ENCODE assay signal across 8 cellular contexts in the genomic region with DNA sequence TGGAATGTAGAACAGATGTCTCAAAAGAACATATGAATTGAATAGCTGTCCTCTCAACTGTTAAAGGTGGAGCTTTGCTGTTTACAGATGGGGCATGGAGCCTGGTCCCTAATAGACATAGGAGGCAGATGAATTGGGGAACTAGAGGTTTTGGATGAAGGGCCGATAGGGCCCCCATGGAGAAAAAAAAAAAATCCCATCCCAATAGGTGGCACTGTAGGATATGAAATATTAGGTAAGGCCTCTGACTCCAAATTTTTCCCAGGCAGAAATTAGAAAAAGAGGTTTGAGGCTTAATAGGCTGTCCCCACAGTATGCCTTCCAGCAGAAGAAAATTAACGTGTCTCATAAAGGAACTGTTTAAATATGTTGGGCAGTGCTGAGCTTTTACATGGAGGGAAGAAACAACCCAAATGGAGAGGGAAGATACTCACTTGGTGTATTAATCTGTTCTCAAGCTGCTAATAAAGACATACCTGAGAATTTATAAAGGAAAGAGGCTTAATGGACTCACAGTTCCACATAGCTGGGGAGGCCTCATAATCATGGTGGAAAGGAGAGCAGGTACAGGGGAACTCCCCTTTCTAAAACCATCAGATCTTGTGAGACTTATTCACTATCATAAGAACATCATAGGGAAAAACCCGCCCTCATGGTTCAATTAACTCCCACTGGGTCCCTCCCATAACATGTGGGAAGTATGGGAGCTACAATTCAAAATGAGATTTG. TPM values are rescaled to one million over a fixed set of nuclear protein-coding genes. Genes with fewer than 3 reads are reported as not detected.
A peak's percentile ranks its signal among the peaks of the same experiment; 100 is the strongest.
DNase-seq lines count a peak whose midpoint lies in the region; ATAC-seq lines count a peak whose summit lies in the region.
"Had no signal": no experiment of that assay in that cellular context is flagged by ENCODE, and none has a peak within 500 bp of the region (broad histone marks: within the 10 kb centered on the region; RNA-seq: fewer than 3 reads in every experiment).

No MANE protein-coding gene starts in this region.

- peak; percentile 71 for ATAC-seq in activated T-helper 17 cell treated with anti-CD3 and anti-CD28 coated beads, Interleukin-2, amount 50 U/mL, for 72 hours (replicated peaks)
- ATAC-seq in HG03571 (IDR thresholded peaks at IDR 0.05; ENCODE audit: unreplicated experiment) (no peak), GM21619 (IDR thresholded peaks at IDR 0.05; ENCODE audit: unreplicated experiment) (no peak), HG03039 (IDR thresholded peaks at IDR 0.05; ENCODE audit: unreplicated experiment) (no peak)

- H3K4me2 ChIP-seq in mesendoderm (ENCODE audit: low read length): no peak overlapping the region

- no peaks in the 10 kb centered on the region for H3K9me3 Mint-ChIP-seq in activated T-helper 17 cell treated with anti-CD3 and anti-CD28 coated beads, Interleukin-2, amount 50 U/mL, for 72 hours

- H3K4me1 Mint-ChIP-seq in activated T-helper 17 cell treated with anti-CD3 and anti-CD28 coated beads, Interleukin-2, amount 50 U/mL, for 72 hours: peaks cover 5% of the 10 kb centered on the region

- H2BK15ac ChIP-seq in mesendoderm (replicated peaks; ENCODE audit: low read depth): no peak overlapping the region

- no peak overlapping the region for H3K4ac ChIP-seq in mesendoderm (ENCODE audit: low read depth, low read length)

- H3K4me1 ChIP-seq in mesendoderm (ENCODE audit: control insufficient read depth, low read depth, low read length): no peaks in the 10 kb centered on the region

- H3K23ac ChIP-seq in mesendoderm (ENCODE audit: low read length): no peak overlapping the region

- no peak overlapping the region for H3K18ac ChIP-seq in mesendoderm (ENCODE audit: low read length)

- H3K36me3 ChIP-seq in mesendoderm (ENCODE audit: control insufficient read depth, insufficient read depth, low read length): no peaks in the 10 kb centered on the region
- H3K36me3 ChIP-seq: MG63 had no signal

- H2BK5ac ChIP-seq in mesendoderm (ENCODE audit: low read length): no peak overlapping the region

- no peak overlapping the region for H3K56ac ChIP-seq in mesendoderm (ENCODE audit: low read length)

- H4K8ac ChIP-seq in mesendoderm (ENCODE audit: low read depth, low read length): no peak overlapping the region

- H2BK120ac ChIP-seq in mesendoderm (ENCODE audit: low read depth, low read length): no peak overlapping the region

- H3K27me3 Mint-ChIP-seq in activated T-helper 17 cell treated with anti-CD3 and anti-CD28 coated beads, Interleukin-2, amount 50 U/mL, for 72 hours: no peaks in the 10 kb centered on the region

- H3K4me3 ChIP-seq in mesendoderm (ENCODE audit: low read length): no peak overlapping the region
- H3K4me3 ChIP-seq: MG63 had no signal

- peak; percentile 3 for DNase-seq in DMS79 (lab: John Stamatoyannopoulos, UW)
- DNase-seq in LoVo (ENCODE audit: low spot score): peak; percentile 32
- peak; percentile 23 for DNase-seq in mesendoderm
- DNase-seq: MG63 had no signal

- H2AK5ac ChIP-seq in mesendoderm (ENCODE audit: low read length): no peak overlapping the region

- no peaks in the 10 kb centered on the region for H3K79me2 ChIP-seq in mesendoderm (ENCODE audit: control insufficient read depth, insufficient read depth, low read length)

- no peak overlapping the region for H3K27ac ChIP-seq in mesendoderm (ENCODE audit: low read depth, low read length)

- H3K27me3 ChIP-seq in mesendoderm (ENCODE audit: insufficient read depth, low read length, poor library complexity): no peaks in the 10 kb centered on the region

- no peak overlapping the region for H3K27ac Mint-ChIP-seq in activated T-helper 17 cell treated with anti-CD3 and anti-CD28 coated beads, Interleukin-2, amount 50 U/mL, for 72 hours

- no peaks in the 10 kb centered on the region for H3K79me1 ChIP-seq in mesendoderm (ENCODE audit: low read length)

- no CpG with 5 or more reads among the region's 3 CpGs for WGBS in mesendoderm (ENCODE audit: extremely low coverage, insufficient coverage, low lambda C conversion rate)

- H4K5ac ChIP-seq in mesendoderm (ENCODE audit: low read length): no peak overlapping the region

- no peak overlapping the region for H3K9ac ChIP-seq in mesendoderm (ENCODE audit: low read length)

- no peak overlapping the region for H3K4me3 Mint-ChIP-seq in activated T-helper 17 cell treated with anti-CD3 and anti-CD28 coated beads, Interleukin-2, amount 50 U/mL, for 72 hours

- H3K36me3 Mint-ChIP-seq in activated T-helper 17 cell treated with anti-CD3 and anti-CD28 coated beads, Interleukin-2, amount 50 U/mL, for 72 hours (ENCODE audit: low read depth): no peaks in the 10 kb centered on the region

RNA-seq across cellular contexts. Expression of gene TMEM45B, which starts 30.1 kb away (rescaled TPM):
- 1 to 10 TPM; 2.4 to 4.4 TPM for total RNA-seq in activated T-helper 17 cell treated with anti-CD3 and anti-CD28 coated beads, Interleukin-2, amount 50 U/mL, for 72 hours
- polyA plus RNA-seq in mesendoderm (2013, experiment 1 of 2): 0.04 TPM
- polyA plus RNA-seq in mesendoderm (2013, experiment 2 of 2): 0.10 TPM
